2 cellular contexts compared by ENCODE assay signal in genomic region chr16:56658476-56658875, GRCh38.
TF ChIP-seq lines count a peak whose summit lies in the region.

No MANE protein-coding gene starts in this region.

TF ChIP-seq in SK-N-SH, 30 proteins besides CTCF, POLR2A, EP300 and RAD21:
- TF ChIP-seq CHD2 (IDR thresholded peaks at IDR 0.05; ENCODE audit: low read length, partially characterized antibody) (no peak), SIN3A (IDR thresholded peaks at IDR 0.05; ENCODE audit: borderline replicate concordance, low read depth, low read length) (no peak), RXRA (IDR thresholded peaks at IDR 0.05; ENCODE audit: borderline replicate concordance, low read depth) (no peak), FOXM1 (IDR thresholded peaks at IDR 0.05; ENCODE audit: low read depth) (no peak), NFIC (IDR thresholded peaks at IDR 0.05; ENCODE audit: borderline replicate concordance) (no peak), REST (IDR thresholded peaks at IDR 0.05; ENCODE audit: low read depth, low read length) (no peak), RCOR1 (IDR thresholded peaks at IDR 0.05; ENCODE audit: low read length) (no peak), POLR2AphosphoS5 (IDR thresholded peaks at IDR 0.05; ENCODE audit: low read depth, low read length) (no peak), TEAD4 (IDR thresholded peaks at IDR 0.05; ENCODE audit: borderline replicate concordance, insufficient read depth) (no peak), GABPA (IDR thresholded peaks at IDR 0.05; ENCODE audit: low read depth) (no peak), TCF12 (IDR thresholded peaks at IDR 0.05) (no peak), EZH2phosphoT487 (IDR thresholded peaks at IDR 0.05; ENCODE audit: borderline replicate concordance, low read depth) (no peak), TAF1 (IDR thresholded peaks at IDR 0.05; ENCODE audit: borderline replicate concordance, low read depth, low read length) (no peak), GATA2 (CRISPR knock-in tag; IDR thresholded peaks at IDR 0.05) (no peak)

TF ChIP-seq in SK-N-SH treated with all-trans-retinoic acid at 6 μM for 48 hours, 23 proteins besides CTCF, POLR2A, EP300 and RAD21:
- no peak for TF ChIP-seq TCF4 (CRISPR knock-in tag; IDR thresholded peaks at IDR 0.05; ENCODE audit: borderline replicate concordance)
- TF ChIP-seq ESRRG (CRISPR knock-in tag; IDR thresholded peaks at IDR 0.05), result no peak
- TF ChIP-seq CREB5 (CRISPR knock-in tag; IDR thresholded peaks at IDR 0.05; ENCODE audit: low read depth), result no peak
- no peak for TF ChIP-seq CSRNP3 (CRISPR knock-in tag; IDR thresholded peaks at IDR 0.05)
- TF ChIP-seq ARNTL (CRISPR knock-in tag; IDR thresholded peaks at IDR 0.05; ENCODE audit: borderline replicate concordance, low read depth), result no peak
- TF ChIP-seq ZFP3 (CRISPR knock-in tag; IDR thresholded peaks at IDR 0.05), result no peak
- no peak for TF ChIP-seq OSR1 (CRISPR knock-in tag; IDR thresholded peaks at IDR 0.05)
- no peak for TF ChIP-seq ZNF70 (CRISPR knock-in tag; IDR thresholded peaks at IDR 0.05)
- no peak for TF ChIP-seq CSDC2 (CRISPR knock-in tag; IDR thresholded peaks at IDR 0.05)
- no peak for TF ChIP-seq TOX (CRISPR knock-in tag; IDR thresholded peaks at IDR 0.05; ENCODE audit: borderline replicate concordance)
- TF ChIP-seq ZC3H10 (CRISPR knock-in tag; IDR thresholded peaks at IDR 0.05), result no peak
- TF ChIP-seq PPARA (CRISPR knock-in tag; IDR thresholded peaks at IDR 0.05; ENCODE audit: borderline replicate concordance), result no peak
- TF ChIP-seq ZNF8 (CRISPR knock-in tag; IDR thresholded peaks at IDR 0.05), result no peak
- no peak for TF ChIP-seq POU6F1 (CRISPR knock-in tag; IDR thresholded peaks at IDR 0.05; ENCODE audit: borderline replicate concordance, low read depth)
- no peak for TF ChIP-seq ZNF565 (CRISPR knock-in tag; conservative IDR thresholded peaks at IDR 0.05; ENCODE audit: low read depth)
- no peak for TF ChIP-seq RARB (CRISPR knock-in tag; IDR thresholded peaks at IDR 0.05)
- TF ChIP-seq ISL1 (CRISPR knock-in tag; IDR thresholded peaks at IDR 0.05), result no peak
- no peak for TF ChIP-seq PATZ1 (CRISPR knock-in tag; IDR thresholded peaks at IDR 0.05; ENCODE audit: borderline replicate concordance)
